ENCODE assay signal across 9 cellular contexts in genomic region chr11:9138612-9139579, GRCh38. TPM values are rescaled to one million over a fixed set of nuclear protein-coding genes. Genes with fewer than 3 reads are reported as not detected.
DNase-seq lines count a peak whose midpoint lies in the region; ATAC-seq and TF ChIP-seq lines count a peak whose summit lies in the region.
"Had no signal": no experiment of that assay in that cellular context is flagged by ENCODE, and none has a peak within 500 bp of the region (broad histone marks: within the 10 kb centered on the region; RNA-seq: fewer than 3 reads in every experiment).

No MANE protein-coding gene starts in this region.

- no peak for ATAC-seq in HG03520 (IDR thresholded peaks at IDR 0.05; ENCODE audit: unreplicated experiment)

- peaks cover 14% of the 10 kb centered on the region for H3K36me3 Mint-ChIP-seq in progenitor cell of endocrine pancreas (ENCODE audit: insufficient read depth)

- H3K27ac ChIP-seq in angular gyrus (ENCODE audit: low read depth, low read length) (peak overlapping the region; percentile 7), layer of hippocampus (ENCODE audit: low read depth, low read length) (peak overlapping the region; percentile 24)

- H3K4me3 Mint-ChIP-seq in progenitor cell of endocrine pancreas (ENCODE audit: low read depth): no peak overlapping the region

- peaks cover 2% of the 10 kb centered on the region for H3K4me1 Mint-ChIP-seq in progenitor cell of endocrine pancreas (ENCODE audit: low read depth)

- DNase-seq in ELR (ENCODE audit: low read depth) (peak; percentile 94), NCI-H2171 treated with DMSO at 0.1 percent for 48 hours (lab: John Stamatoyannopoulos, UW) (peak; percentile 80), progenitor cell of endocrine pancreas (ENCODE audit: low spot score, unreplicated experiment) (no peak), occipital lobe (lab: John Stamatoyannopoulos, UW) (no peak), inferior parietal cortex (ENCODE audit: extremely low spot score) (no peak)

- H3K27ac Mint-ChIP-seq in progenitor cell of endocrine pancreas: no peak overlapping the region

- TF ChIP-seq CTCF in progenitor cell of endocrine pancreas (IDR thresholded peaks at IDR 0.05; ENCODE audit: unreplicated experiment): no peak

- no peaks in the 10 kb centered on the region for H3K27me3 Mint-ChIP-seq in progenitor cell of endocrine pancreas

- H3K27me3 ChIP-seq in layer of hippocampus (ENCODE audit: control insufficient read depth, insufficient read depth, low read length): no peaks in the 10 kb centered on the region

- no peaks in the 10 kb centered on the region for H3K9me3 Mint-ChIP-seq in progenitor cell of endocrine pancreas (ENCODE audit: low read depth)

RNA-seq across cellular contexts. Expression of gene SCUBE2, which starts 47.5 kb away (rescaled TPM):
- total RNA-seq in progenitor cell of endocrine pancreas: 1.2 and 1.4 TPM in 2 replicates
- 4.7 TPM for total RNA-seq in occipital lobe
- total RNA-seq: mononuclear cell had no signal

Comparison
In these comparisons a context has a peak if more than half of its experiments do, and no peak if none do; other contexts are left out.
1. DNase-seq: peak in ELR (single experiment) and NCI-H2171 treated with DMSO at 0.1 percent for 48 hours (single experiment); none in progenitor cell of endocrine pancreas (single experiment), occipital lobe (single experiment) and inferior parietal cortex (single experiment).